In the genomic region with DNA sequence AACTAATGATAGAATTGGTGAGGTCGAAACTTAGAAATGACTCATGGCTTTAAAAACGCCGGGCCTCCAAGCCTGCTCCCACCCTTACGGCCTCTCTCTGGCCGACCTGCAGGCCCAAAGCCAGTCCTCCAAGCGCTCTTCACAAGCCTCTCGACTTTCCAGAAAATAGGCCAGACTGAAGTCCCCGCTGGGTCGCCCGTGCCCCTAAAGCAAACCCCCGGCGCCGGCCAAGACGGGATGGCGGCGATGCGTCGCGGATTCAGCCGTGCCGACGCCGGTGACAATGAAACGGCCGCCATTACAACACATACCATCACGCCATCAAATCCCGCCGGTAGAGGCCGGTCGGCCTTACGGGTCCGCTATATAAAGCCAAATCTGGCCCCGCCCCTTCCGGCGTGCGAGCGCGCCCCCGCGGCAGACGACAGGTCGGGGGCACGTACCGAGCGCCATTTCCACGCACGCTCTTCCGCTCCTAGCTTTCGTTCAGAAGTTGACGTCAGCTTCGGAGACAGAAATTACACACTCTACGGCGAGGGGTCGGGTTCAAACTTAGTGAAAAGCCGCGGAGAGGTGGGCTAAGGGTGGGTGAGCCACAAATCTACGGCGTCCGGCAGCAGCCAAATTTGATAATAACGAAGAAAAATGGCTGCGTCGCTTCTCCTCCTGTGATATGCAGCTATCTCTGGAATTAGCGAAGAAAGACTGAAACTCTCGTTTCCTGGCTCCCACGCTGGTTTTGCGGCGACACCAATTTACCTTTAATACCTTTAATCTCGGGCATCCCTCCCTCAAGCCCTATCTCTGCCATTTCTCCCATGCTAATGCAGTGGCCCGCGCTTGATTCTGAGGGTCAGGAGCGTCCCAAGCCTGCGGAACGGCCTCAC, we compare ENCODE assay signal across 1 cellular context.
A peak's percentile ranks its signal among the peaks of the same experiment; 100 is the strongest.
TF ChIP-seq lines count a peak whose summit lies in the region.

A gene (minus strand): TSS at position 340 of the 887 bp plus-strand sequence. CDS start 26 bp downstream, at position 314.

TF ChIP-seq in HEK293, 187 proteins besides CTCF, POLR2A, EP300 and RAD21 (continued from another document and continues in another):
- TF ChIP-seq, protein P1, sequence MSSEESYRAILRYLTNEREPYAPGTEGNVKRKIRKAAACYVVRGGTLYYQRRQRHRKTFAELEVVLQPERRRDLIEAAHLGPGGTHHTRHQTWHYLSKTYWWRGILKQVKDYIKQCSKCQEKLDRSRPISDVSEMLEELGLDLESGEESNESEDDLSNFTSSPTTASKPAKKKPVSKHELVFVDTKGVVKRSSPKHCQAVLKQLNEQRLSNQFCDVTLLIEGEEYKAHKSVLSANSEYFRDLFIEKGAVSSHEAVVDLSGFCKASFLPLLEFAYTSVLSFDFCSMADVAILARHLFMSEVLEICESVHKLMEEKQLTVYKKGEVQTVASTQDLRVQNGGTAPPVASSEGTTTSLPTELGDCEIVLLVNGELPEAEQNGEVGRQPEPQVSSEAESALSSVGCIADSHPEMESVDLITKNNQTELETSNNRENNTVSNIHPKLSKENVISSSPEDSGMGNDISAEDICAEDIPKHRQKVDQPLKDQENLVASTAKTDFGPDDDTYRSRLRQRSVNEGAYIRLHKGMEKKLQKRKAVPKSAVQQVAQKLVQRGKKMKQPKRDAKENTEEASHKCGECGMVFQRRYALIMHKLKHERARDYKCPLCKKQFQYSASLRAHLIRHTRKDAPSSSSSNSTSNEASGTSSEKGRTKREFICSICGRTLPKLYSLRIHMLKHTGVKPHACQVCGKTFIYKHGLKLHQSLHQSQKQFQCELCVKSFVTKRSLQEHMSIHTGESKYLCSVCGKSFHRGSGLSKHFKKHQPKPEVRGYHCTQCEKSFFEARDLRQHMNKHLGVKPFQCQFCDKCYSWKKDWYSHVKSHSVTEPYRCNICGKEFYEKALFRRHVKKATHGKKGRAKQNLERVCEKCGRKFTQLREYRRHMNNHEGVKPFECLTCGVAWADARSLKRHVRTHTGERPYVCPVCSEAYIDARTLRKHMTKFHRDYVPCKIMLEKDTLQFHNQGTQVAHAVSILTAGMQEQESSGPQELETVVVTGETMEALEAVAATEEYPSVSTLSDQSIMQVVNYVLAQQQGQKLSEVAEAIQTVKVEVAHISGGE (tag by site-specific recombination; conservative IDR thresholded peaks at IDR 0.05; ENCODE audit: low read depth), result peak; percentile 81
- TF ChIP-seq ZNF292 (tag by site-specific recombination; IDR thresholded peaks at IDR 0.05; ENCODE audit: borderline replicate concordance, low read depth), result 0 out of 2 replicates have a peak, but pooled peaks have one; percentile 46
- no peak for TF ChIP-seq IKZF3 (tag by site-specific recombination; IDR thresholded peaks at IDR 0.05)
- TF ChIP-seq ZNF211 (tag by site-specific recombination; IDR thresholded peaks at IDR 0.05; ENCODE audit: low read depth), result no peak
- no peak for TF ChIP-seq ZNF423 (tag by site-specific recombination; IDR thresholded peaks at IDR 0.05)
- TF ChIP-seq KLF8 (tag by site-specific recombination; IDR thresholded peaks at IDR 0.05), result peak; percentile 85
- 0 out of 2 replicates have a peak, but pooled peaks have one; percentile 35 for TF ChIP-seq ZNF768 (tag by site-specific recombination; IDR thresholded peaks at IDR 0.05)
- TF ChIP-seq, protein P2, sequence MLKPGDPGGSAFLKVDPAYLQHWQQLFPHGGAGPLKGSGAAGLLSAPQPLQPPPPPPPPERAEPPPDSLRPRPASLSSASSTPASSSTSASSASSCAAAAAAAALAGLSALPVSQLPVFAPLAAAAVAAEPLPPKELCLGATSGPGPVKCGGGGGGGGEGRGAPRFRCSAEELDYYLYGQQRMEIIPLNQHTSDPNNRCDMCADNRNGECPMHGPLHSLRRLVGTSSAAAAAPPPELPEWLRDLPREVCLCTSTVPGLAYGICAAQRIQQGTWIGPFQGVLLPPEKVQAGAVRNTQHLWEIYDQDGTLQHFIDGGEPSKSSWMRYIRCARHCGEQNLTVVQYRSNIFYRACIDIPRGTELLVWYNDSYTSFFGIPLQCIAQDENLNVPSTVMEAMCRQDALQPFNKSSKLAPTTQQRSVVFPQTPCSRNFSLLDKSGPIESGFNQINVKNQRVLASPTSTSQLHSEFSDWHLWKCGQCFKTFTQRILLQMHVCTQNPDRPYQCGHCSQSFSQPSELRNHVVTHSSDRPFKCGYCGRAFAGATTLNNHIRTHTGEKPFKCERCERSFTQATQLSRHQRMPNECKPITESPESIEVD (tag by site-specific recombination; IDR thresholded peaks at IDR 0.05), result no peak
- TF ChIP-seq ZNF184 (tag by site-specific recombination; IDR thresholded peaks at IDR 0.05), result 0 out of 2 replicates have a peak, but pooled peaks have one; percentile 8
- TF ChIP-seq TRIM28 (IDR thresholded peaks at IDR 0.05; ENCODE audit: borderline replicate concordance, low read length), result peak; percentile 72; the same call in 1 of the 2 replicates
- no peak; the same call in 1 of the 2 replicates for TF ChIP-seq GLI2 (tag by site-specific recombination; IDR thresholded peaks at IDR 0.05; ENCODE audit: borderline replicate concordance, low read depth)
- TF ChIP-seq RBAK (tag by site-specific recombination; IDR thresholded peaks at IDR 0.05), result no peak
- no peak for TF ChIP-seq ZNF658 (tag by site-specific recombination; IDR thresholded peaks at IDR 0.05)
- TF ChIP-seq OSR2 (tag by site-specific recombination; IDR thresholded peaks at IDR 0.05), result no peak
- TF ChIP-seq ZNF324 (tag by site-specific recombination; IDR thresholded peaks at IDR 0.05), result peak; percentile 69
- 0 out of 2 replicates have a peak, but pooled peaks have one; percentile 12 for TF ChIP-seq MZF1 (tag by site-specific recombination; IDR thresholded peaks at IDR 0.05; ENCODE audit: borderline replicate concordance)
- peak; percentile 55; the same call in 1 of the 2 replicates for TF ChIP-seq ZNF777 (tag by site-specific recombination; IDR thresholded peaks at IDR 0.05; ENCODE audit: borderline replicate concordance)
- TF ChIP-seq GLIS2 (tag by site-specific recombination; IDR thresholded peaks at IDR 0.05), result no peak
- TF ChIP-seq ZNF248 (tag by site-specific recombination; IDR thresholded peaks at IDR 0.05), result no peak
- TF ChIP-seq ZSCAN23 (tag by site-specific recombination; IDR thresholded peaks at IDR 0.05), result peak; percentile 60; the same call in 1 of the 2 replicates
- TF ChIP-seq ZNF16 (tag by site-specific recombination; IDR thresholded peaks at IDR 0.05; ENCODE audit: low read depth), result no peak; the same call in 1 of the 2 replicates
- no peak for TF ChIP-seq ZNF155 (tag by site-specific recombination; IDR thresholded peaks at IDR 0.05)
- TF ChIP-seq, protein P3, sequence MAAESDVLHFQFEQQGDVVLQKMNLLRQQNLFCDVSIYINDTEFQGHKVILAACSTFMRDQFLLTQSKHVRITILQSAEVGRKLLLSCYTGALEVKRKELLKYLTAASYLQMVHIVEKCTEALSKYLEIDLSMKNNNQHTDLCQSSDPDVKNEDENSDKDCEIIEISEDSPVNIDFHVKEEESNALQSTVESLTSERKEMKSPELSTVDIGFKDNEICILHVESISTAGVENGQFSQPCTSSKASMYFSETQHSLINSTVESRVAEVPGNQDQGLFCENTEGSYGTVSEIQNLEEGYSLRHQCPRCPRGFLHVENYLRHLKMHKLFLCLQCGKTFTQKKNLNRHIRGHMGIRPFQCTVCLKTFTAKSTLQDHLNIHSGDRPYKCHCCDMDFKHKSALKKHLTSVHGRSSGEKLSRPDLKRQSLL (tag by site-specific recombination; IDR thresholded peaks at IDR 0.05), result 0 out of 2 replicates have a peak, but pooled peaks have one; percentile 6
- no peak for TF ChIP-seq ZNF670 (tag by site-specific recombination; IDR thresholded peaks at IDR 0.05; ENCODE audit: low read depth)
- peak; percentile 84 for TF ChIP-seq ZBTB7A (tag by site-specific recombination; IDR thresholded peaks at IDR 0.05; ENCODE audit: low read depth)
- no peak for TF ChIP-seq ZNF239 (tag by site-specific recombination; IDR thresholded peaks at IDR 0.05)
- TF ChIP-seq, protein P4, sequence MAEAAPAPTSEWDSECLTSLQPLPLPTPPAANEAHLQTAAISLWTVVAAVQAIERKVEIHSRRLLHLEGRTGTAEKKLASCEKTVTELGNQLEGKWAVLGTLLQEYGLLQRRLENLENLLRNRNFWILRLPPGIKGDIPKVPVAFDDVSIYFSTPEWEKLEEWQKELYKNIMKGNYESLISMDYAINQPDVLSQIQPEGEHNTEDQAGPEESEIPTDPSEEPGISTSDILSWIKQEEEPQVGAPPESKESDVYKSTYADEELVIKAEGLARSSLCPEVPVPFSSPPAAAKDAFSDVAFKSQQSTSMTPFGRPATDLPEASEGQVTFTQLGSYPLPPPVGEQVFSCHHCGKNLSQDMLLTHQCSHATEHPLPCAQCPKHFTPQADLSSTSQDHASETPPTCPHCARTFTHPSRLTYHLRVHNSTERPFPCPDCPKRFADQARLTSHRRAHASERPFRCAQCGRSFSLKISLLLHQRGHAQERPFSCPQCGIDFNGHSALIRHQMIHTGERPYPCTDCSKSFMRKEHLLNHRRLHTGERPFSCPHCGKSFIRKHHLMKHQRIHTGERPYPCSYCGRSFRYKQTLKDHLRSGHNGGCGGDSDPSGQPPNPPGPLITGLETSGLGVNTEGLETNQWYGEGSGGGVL (tag by site-specific recombination; IDR thresholded peaks at IDR 0.05), result no peak
- TF ChIP-seq SCRT1 (tag by site-specific recombination; IDR thresholded peaks at IDR 0.05; ENCODE audit: borderline replicate concordance), result no peak; the same call in 1 of the 2 replicates
- TF ChIP-seq ZBTB48 (tag by site-specific recombination; IDR thresholded peaks at IDR 0.05), result no peak
- peak; percentile 70 for TF ChIP-seq KLF9 (tag by site-specific recombination; IDR thresholded peaks at IDR 0.05; ENCODE audit: low read depth)
- TF ChIP-seq ZIC2 (tag by site-specific recombination; IDR thresholded peaks at IDR 0.05), result no peak
- TF ChIP-seq, protein P5, sequence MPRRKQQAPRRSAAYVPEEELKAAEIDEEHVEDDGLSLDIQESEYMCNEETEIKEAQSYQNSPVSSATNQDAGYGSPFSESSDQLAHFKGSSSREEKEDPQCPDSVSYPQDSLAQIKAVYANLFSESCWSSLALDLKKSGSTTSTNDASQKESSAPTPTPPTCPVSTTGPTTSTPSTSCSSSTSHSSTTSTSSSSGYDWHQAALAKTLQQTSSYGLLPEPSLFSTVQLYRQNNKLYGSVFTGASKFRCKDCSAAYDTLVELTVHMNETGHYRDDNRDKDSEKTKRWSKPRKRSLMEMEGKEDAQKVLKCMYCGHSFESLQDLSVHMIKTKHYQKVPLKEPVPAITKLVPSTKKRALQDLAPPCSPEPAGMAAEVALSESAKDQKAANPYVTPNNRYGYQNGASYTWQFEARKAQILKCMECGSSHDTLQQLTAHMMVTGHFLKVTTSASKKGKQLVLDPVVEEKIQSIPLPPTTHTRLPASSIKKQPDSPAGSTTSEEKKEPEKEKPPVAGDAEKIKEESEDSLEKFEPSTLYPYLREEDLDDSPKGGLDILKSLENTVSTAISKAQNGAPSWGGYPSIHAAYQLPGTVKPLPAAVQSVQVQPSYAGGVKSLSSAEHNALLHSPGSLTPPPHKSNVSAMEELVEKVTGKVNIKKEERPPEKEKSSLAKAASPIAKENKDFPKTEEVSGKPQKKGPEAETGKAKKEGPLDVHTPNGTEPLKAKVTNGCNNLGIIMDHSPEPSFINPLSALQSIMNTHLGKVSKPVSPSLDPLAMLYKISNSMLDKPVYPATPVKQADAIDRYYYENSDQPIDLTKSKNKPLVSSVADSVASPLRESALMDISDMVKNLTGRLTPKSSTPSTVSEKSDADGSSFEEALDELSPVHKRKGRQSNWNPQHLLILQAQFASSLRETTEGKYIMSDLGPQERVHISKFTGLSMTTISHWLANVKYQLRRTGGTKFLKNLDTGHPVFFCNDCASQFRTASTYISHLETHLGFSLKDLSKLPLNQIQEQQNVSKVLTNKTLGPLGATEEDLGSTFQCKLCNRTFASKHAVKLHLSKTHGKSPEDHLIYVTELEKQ (tag by site-specific recombination; IDR thresholded peaks at IDR 0.05; ENCODE audit: borderline replicate concordance), result peak; percentile 45
- TF ChIP-seq ZSCAN16 (tag by site-specific recombination; IDR thresholded peaks at IDR 0.05), result no peak
- peak; percentile 33; the same call in 1 of the 2 replicates for TF ChIP-seq BCL11B (tag by site-specific recombination; IDR thresholded peaks at IDR 0.05; ENCODE audit: low read depth)
- TF ChIP-seq ZNF354C (tag by site-specific recombination; IDR thresholded peaks at IDR 0.05; ENCODE audit: borderline replicate concordance, low read depth), result no peak
- TF ChIP-seq, protein P6, sequence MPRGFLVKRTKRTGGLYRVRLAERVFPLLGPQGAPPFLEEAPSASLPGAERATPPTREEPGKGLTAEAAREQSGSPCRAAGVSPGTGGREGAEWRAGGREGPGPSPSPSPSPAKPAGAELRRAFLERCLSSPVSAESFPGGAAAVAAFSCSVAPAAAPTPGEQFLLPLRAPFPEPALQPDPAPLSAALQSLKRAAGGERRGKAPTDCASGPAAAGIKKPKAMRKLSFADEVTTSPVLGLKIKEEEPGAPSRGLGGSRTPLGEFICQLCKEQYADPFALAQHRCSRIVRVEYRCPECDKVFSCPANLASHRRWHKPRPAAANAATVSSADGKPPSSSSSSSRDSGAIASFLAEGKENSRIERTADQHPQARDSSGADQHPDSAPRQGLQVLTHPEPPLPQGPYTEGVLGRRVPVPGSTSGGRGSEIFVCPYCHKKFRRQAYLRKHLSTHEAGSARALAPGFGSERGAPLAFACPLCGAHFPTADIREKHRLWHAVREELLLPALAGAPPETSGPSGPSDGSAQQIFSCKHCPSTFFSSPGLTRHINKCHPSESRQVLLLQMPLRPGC (tag by site-specific recombination; IDR thresholded peaks at IDR 0.05), result peak; percentile 60; the same call in 1 of the 2 replicates
- no peak; the same call in 1 of the 2 replicates for TF ChIP-seq ZNF785 (tag by site-specific recombination; IDR thresholded peaks at IDR 0.05)
- no peak for TF ChIP-seq ZNF677 (tag by site-specific recombination; IDR thresholded peaks at IDR 0.05)
- no peak for TF ChIP-seq ZNF416 (tag by site-specific recombination; IDR thresholded peaks at IDR 0.05)
- TF ChIP-seq, protein P7, sequence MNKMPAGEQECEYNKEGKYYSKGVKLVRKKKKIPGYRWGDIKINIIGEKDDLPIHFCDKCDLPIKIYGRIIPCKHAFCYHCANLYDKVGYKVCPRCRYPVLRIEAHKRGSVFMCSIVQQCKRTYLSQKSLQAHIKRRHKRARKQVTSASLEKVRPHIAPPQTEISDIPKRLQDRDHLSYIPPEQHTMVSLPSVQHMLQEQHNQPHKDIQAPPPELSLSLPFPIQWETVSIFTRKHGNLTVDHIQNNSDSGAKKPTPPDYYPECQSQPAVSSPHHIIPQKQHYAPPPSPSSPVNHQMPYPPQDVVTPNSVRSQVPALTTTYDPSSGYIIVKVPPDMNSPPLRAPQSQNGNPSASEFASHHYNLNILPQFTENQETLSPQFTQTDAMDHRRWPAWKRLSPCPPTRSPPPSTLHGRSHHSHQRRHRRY (tag by site-specific recombination; IDR thresholded peaks at IDR 0.05), result no peak
- 0 out of 2 replicates have a peak, but pooled peaks have one; percentile 52 for TF ChIP-seq REPIN1 (tag by site-specific recombination; IDR thresholded peaks at IDR 0.05; ENCODE audit: low read depth)
- TF ChIP-seq ZEB2 (tag by site-specific recombination; IDR thresholded peaks at IDR 0.05), result peak; percentile 96
- TF ChIP-seq ZXDB (tag by site-specific recombination; IDR thresholded peaks at IDR 0.05), result peak; percentile 78
- TF ChIP-seq ZNF558 (tag by site-specific recombination; IDR thresholded peaks at IDR 0.05), result 0 out of 2 replicates have a peak, but pooled peaks have one; percentile 10
- no peak for TF ChIP-seq ZNF747 (tag by site-specific recombination; IDR thresholded peaks at IDR 0.05)
- TF ChIP-seq ZNF202 (tag by site-specific recombination; IDR thresholded peaks at IDR 0.05; ENCODE audit: borderline replicate concordance), result no peak
- TF ChIP-seq ZNF560 (tag by site-specific recombination; IDR thresholded peaks at IDR 0.05; ENCODE audit: borderline replicate concordance), result no peak
- TF ChIP-seq YY1 (tag by site-specific recombination; IDR thresholded peaks at IDR 0.05), result peak; percentile 93
- peak; percentile 64; the same call in 1 of the 2 replicates for TF ChIP-seq ZNF501 (tag by site-specific recombination; IDR thresholded peaks at IDR 0.05)
